ENCODE assay signal across 14 cellular contexts in the genomic region with DNA sequence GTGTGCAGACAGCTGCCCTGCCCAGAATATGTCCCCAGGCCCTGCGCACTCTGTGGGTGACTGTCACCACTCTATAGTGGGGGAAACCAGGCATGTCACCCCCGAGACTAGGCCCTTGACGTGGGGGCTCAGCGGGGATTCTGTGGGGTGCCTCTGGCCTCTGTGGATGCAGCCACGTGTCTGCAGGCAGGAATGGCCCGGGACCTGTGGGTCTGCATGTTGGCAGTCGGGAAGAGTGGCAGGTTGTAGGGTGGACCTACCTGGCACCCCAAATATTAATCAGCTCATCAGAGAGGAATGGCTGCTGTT. TPM values are rescaled to one million over a fixed set of nuclear protein-coding genes. Genes with fewer than 3 reads are reported as not detected.
DNase-seq lines count a peak whose midpoint lies in the region; ATAC-seq and TF ChIP-seq lines count a peak whose summit lies in the region.
"Had no signal": no experiment of that assay in that cellular context is flagged by ENCODE, and none has a peak within 500 bp of the region (broad histone marks: within the 10 kb centered on the region; RNA-seq: fewer than 3 reads in every experiment).

No MANE protein-coding gene starts in this region.

- H3K4me1 ChIP-seq in left lung, result peaks cover 9 to 62% of the 10 kb centered on the region in 2 donors

- peaks cover 0 to 12% of the 10 kb centered on the region in 2 donors for H3K36me3 ChIP-seq in left lung
- H3K36me3 ChIP-seq: tibial nerve had no signal

- H3K27ac Mint-ChIP-seq in activated CD4-positive, alpha-beta T cell treated with anti-CD3 and anti-CD28 coated beads, Interleukin-2, amount 10 ng/mL, durations not matched to agents 24 days and 14 days, result peak overlapping the region; percentile 99
- peak overlapping the region; percentile 99 for H3K27ac Mint-ChIP-seq in activated T-helper 2 cell treated with anti-CD3 and anti-CD28 coated beads, Interferon-gamma antibody, Interleukin-2, Interleukin-4, amounts not matched to agents 10 μg/mL and 5 μg/mL and 100 μg/mL, durations not matched to agents 14 hours and 24 hours and 36 hours
- H3K27ac Mint-ChIP-seq in stimulated activated naive CD8-positive, alpha-beta T cell treated with anti-CD3 and anti-CD28 coated beads, Interleukin-15, amount 100 ng/mL, for 72 hours, result peak overlapping the region; percentile 99

- no peaks in the 10 kb centered on the region for H3K27me3 Mint-ChIP-seq in activated CD4-positive, alpha-beta T cell treated with anti-CD3 and anti-CD28 coated beads, Interleukin-2, amount 10 ng/mL, durations not matched to agents 24 days and 14 days
- no peaks in the 10 kb centered on the region for H3K27me3 Mint-ChIP-seq in activated T-helper 2 cell treated with anti-CD3 and anti-CD28 coated beads, Interferon-gamma antibody, Interleukin-2, Interleukin-4, amounts not matched to agents 10 μg/mL and 5 μg/mL and 100 μg/mL, durations not matched to agents 14 hours and 24 hours and 36 hours (ENCODE audit: low read depth)
- no peaks in the 10 kb centered on the region for H3K27me3 Mint-ChIP-seq in stimulated activated naive CD8-positive, alpha-beta T cell treated with anti-CD3 and anti-CD28 coated beads, Interleukin-15, amount 100 ng/mL, for 72 hours

- no peak for TF ChIP-seq CTCF in left lung (IDR thresholded peaks at IDR 0.05)

- H3K4me3 ChIP-seq in left lung, result peak overlapping the region; percentile 18 to 56

- peak overlapping the region; percentile 68 to 82 for H3K27ac ChIP-seq in left lung

- ATAC-seq in left lung (no peak), left colon (no peak)
- no peak for ATAC-seq in stimulated activated naive CD8-positive, alpha-beta T cell treated with anti-CD3 and anti-CD28 coated beads, Interleukin-15, amount 100 ng/mL, for 72 hours
- ATAC-seq: A549 had no signal

- H3K9me3 Mint-ChIP-seq in activated CD4-positive, alpha-beta T cell treated with anti-CD3 and anti-CD28 coated beads, Interleukin-2, amount 10 ng/mL, durations not matched to agents 24 days and 14 days, result no peaks in the 10 kb centered on the region
- no peaks in the 10 kb centered on the region for H3K9me3 Mint-ChIP-seq in activated T-helper 2 cell treated with anti-CD3 and anti-CD28 coated beads, Interferon-gamma antibody, Interleukin-2, Interleukin-4, amounts not matched to agents 10 μg/mL and 5 μg/mL and 100 μg/mL, durations not matched to agents 14 hours and 24 hours and 36 hours
- no peaks in the 10 kb centered on the region for H3K9me3 Mint-ChIP-seq in stimulated activated naive CD8-positive, alpha-beta T cell treated with anti-CD3 and anti-CD28 coated beads, Interleukin-15, amount 100 ng/mL, for 72 hours

- intact Hi-C loops in activated CD4-positive, alpha-beta T cell treated with anti-CD3 and anti-CD28 coated beads, Interleukin-2, amount 10 ng/mL, durations not matched to agents 24 days and 14 days (cut with micrococcal nuclease), result loop anchor here (1.0 kb wide), 1 partner anchor 9 kb away; no protein-coding TSS in a partner anchor
- intact Hi-C loops in activated T-helper 2 cell treated with anti-CD3 and anti-CD28 coated beads, Interferon-gamma antibody, Interleukin-2, Interleukin-4, amounts not matched to agents 10 μg/mL and 5 μg/mL and 100 μg/mL, durations not matched to agents 14 hours and 24 hours and 36 hours (cut with micrococcal nuclease), result no loop called here
- intact Hi-C loops in left lung (cut with DNase I), result no loop called here
- intact Hi-C loops in left colon (cut with DNase I, micrococcal nuclease), result no loop called here

- DNase-seq in activated CD4-positive, alpha-beta T cell treated with anti-CD3 and anti-CD28 coated beads, Interleukin-2, amount 10 ng/mL, durations not matched to agents 24 days and 14 days, result no peak
- no peak for DNase-seq in activated CD4-positive, alpha-beta T cell treated with anti-CD3 and anti-CD28 coated beads for 1 hour
- DNase-seq in activated T-helper 2 cell treated with anti-CD3 and anti-CD28 coated beads, Interferon-gamma antibody, Interleukin-2, Interleukin-4, amounts not matched to agents 10 μg/mL and 5 μg/mL and 100 μg/mL, durations not matched to agents 14 hours and 24 hours and 36 hours (ENCODE audit: low spot score), result no peak
- DNase-seq in left lung (no peak), left colon (no peak), superior temporal gyrus (ENCODE audit: extremely low spot score) (no peak)
- no peak for DNase-seq in stimulated activated naive CD8-positive, alpha-beta T cell treated with anti-CD3 and anti-CD28 coated beads, Interleukin-15, amount 100 ng/mL, for 72 hours
- DNase-seq in NK-92 treated with Interleukin-12 subunit alpha and Interleukin-12 subunit beta, amount 100 ng/mL, for 24 hours (lab: John Stamatoyannopoulos, UW), result no peak
- DNase-seq: activated effector memory CD4-positive, alpha-beta T cell treated with Interleukin-2 at 50 U/mL for 16 hours; NCI-H2171 treated with DMSO at 0.1 percent for 48 hours; SW 1271 had no signal

- H3K27me3 ChIP-seq in left lung, result no peaks in the 10 kb centered on the region
- H3K27me3 ChIP-seq: tibial nerve had no signal

- no peaks in the 10 kb centered on the region for H3K9me3 ChIP-seq in left lung
- H3K9me3 ChIP-seq: A549, tibial nerve had no signal

- peaks cover 48% of the 10 kb centered on the region for H3K4me1 Mint-ChIP-seq in activated CD4-positive, alpha-beta T cell treated with anti-CD3 and anti-CD28 coated beads, Interleukin-2, amount 10 ng/mL, durations not matched to agents 24 days and 14 days
- H3K4me1 Mint-ChIP-seq in activated T-helper 2 cell treated with anti-CD3 and anti-CD28 coated beads, Interferon-gamma antibody, Interleukin-2, Interleukin-4, amounts not matched to agents 10 μg/mL and 5 μg/mL and 100 μg/mL, durations not matched to agents 14 hours and 24 hours and 36 hours (ENCODE audit: low read depth), result peaks cover 56% of the 10 kb centered on the region
- peaks cover 88% of the 10 kb centered on the region for H3K4me1 Mint-ChIP-seq in stimulated activated naive CD8-positive, alpha-beta T cell treated with anti-CD3 and anti-CD28 coated beads, Interleukin-15, amount 100 ng/mL, for 72 hours

- peak overlapping the region; percentile 99 for H3K4me3 Mint-ChIP-seq in activated CD4-positive, alpha-beta T cell treated with anti-CD3 and anti-CD28 coated beads, Interleukin-2, amount 10 ng/mL, durations not matched to agents 24 days and 14 days
- peak overlapping the region; percentile 99 for H3K4me3 Mint-ChIP-seq in activated T-helper 2 cell treated with anti-CD3 and anti-CD28 coated beads, Interferon-gamma antibody, Interleukin-2, Interleukin-4, amounts not matched to agents 10 μg/mL and 5 μg/mL and 100 μg/mL, durations not matched to agents 14 hours and 24 hours and 36 hours (ENCODE audit: low read depth)
- H3K4me3 Mint-ChIP-seq in stimulated activated naive CD8-positive, alpha-beta T cell treated with anti-CD3 and anti-CD28 coated beads, Interleukin-15, amount 100 ng/mL, for 72 hours, result peak overlapping the region; percentile 96 to 99

- peaks cover 48% of the 10 kb centered on the region for H3K36me3 Mint-ChIP-seq in activated CD4-positive, alpha-beta T cell treated with anti-CD3 and anti-CD28 coated beads, Interleukin-2, amount 10 ng/mL, durations not matched to agents 24 days and 14 days (ENCODE audit: low read depth)
- H3K36me3 Mint-ChIP-seq in activated T-helper 2 cell treated with anti-CD3 and anti-CD28 coated beads, Interferon-gamma antibody, Interleukin-2, Interleukin-4, amounts not matched to agents 10 μg/mL and 5 μg/mL and 100 μg/mL, durations not matched to agents 14 hours and 24 hours and 36 hours (ENCODE audit: low read depth), result peaks cover 52% of the 10 kb centered on the region

RNA-seq across cellular contexts. Expression of a gene that starts 1.0 kb away (rescaled TPM):
- 918 and 934 TPM in 2 replicates for total RNA-seq in activated CD4-positive, alpha-beta T cell treated with anti-CD3 and anti-CD28 coated beads, Interleukin-2, amount 10 ng/mL, durations not matched to agents 24 days and 14 days
- 773 and 798 TPM in 2 replicates for total RNA-seq in activated T-helper 2 cell treated with anti-CD3 and anti-CD28 coated beads, Interferon-gamma antibody, Interleukin-2, Interleukin-4, amounts not matched to agents 10 μg/mL and 5 μg/mL and 100 μg/mL, durations not matched to agents 14 hours and 24 hours and 36 hours
- total RNA-seq in left lung (100 to 1,000 TPM; 132 to 310 TPM), left colon (100 to 1,000 TPM; 265 to 865 TPM)

RNA-seq across cellular contexts. Expression of a gene that starts 20.0 kb away (rescaled TPM):
- total RNA-seq in activated CD4-positive, alpha-beta T cell treated with anti-CD3 and anti-CD28 coated beads, Interleukin-2, amount 10 ng/mL, durations not matched to agents 24 days and 14 days, result 8.1 and 10.2 TPM in 2 replicates
- 7.7 TPM in 2 replicates for total RNA-seq in activated T-helper 2 cell treated with anti-CD3 and anti-CD28 coated beads, Interferon-gamma antibody, Interleukin-2, Interleukin-4, amounts not matched to agents 10 μg/mL and 5 μg/mL and 100 μg/mL, durations not matched to agents 14 hours and 24 hours and 36 hours
- total RNA-seq in left lung (10 to 100 TPM in 1 of 2 donors, 1 to 10 TPM in 1; 2.4 to 91.9 TPM), left colon (1 to 10 TPM in 1 of 2 donors, under 1 TPM in 1; 0.70 to 1.1 TPM)

RNA-seq across cellular contexts. Expression of a gene that starts 29.6 kb away (rescaled TPM):
- total RNA-seq in activated CD4-positive, alpha-beta T cell treated with anti-CD3 and anti-CD28 coated beads, Interleukin-2, amount 10 ng/mL, durations not matched to agents 24 days and 14 days, result 0.43 and 0.63 TPM in 2 replicates
- 0.71 and 0.84 TPM in 2 replicates for total RNA-seq in activated T-helper 2 cell treated with anti-CD3 and anti-CD28 coated beads, Interferon-gamma antibody, Interleukin-2, Interleukin-4, amounts not matched to agents 10 μg/mL and 5 μg/mL and 100 μg/mL, durations not matched to agents 14 hours and 24 hours and 36 hours
- 10 to 100 TPM; 10.8 to 18.1 TPM for total RNA-seq in left lung
- total RNA-seq in left colon, result 100 to 1,000 TPM in 1 of 2 donors, 10 to 100 TPM in 1; 91.8 to 107 TPM
- total RNA-seq: HT1080, tibial nerve had no signal

RNA-seq across cellular contexts. Expression of a gene that starts 32.7 kb away (rescaled TPM):
- total RNA-seq in activated CD4-positive, alpha-beta T cell treated with anti-CD3 and anti-CD28 coated beads, Interleukin-2, amount 10 ng/mL, durations not matched to agents 24 days and 14 days, result not detected in 2 replicates
- not detected in 2 replicates for total RNA-seq in activated T-helper 2 cell treated with anti-CD3 and anti-CD28 coated beads, Interferon-gamma antibody, Interleukin-2, Interleukin-4, amounts not matched to agents 10 μg/mL and 5 μg/mL and 100 μg/mL, durations not matched to agents 14 hours and 24 hours and 36 hours
- total RNA-seq in left lung, result not detected
- not detected for total RNA-seq in left colon
- total RNA-seq: HT1080, tibial nerve had no signal

RNA-seq across cellular contexts. Expression of a gene that starts 42.6 kb away (rescaled TPM):
- total RNA-seq in activated CD4-positive, alpha-beta T cell treated with anti-CD3 and anti-CD28 coated beads, Interleukin-2, amount 10 ng/mL, durations not matched to agents 24 days and 14 days, result 55.3 and 57.0 TPM in 2 replicates
- total RNA-seq in activated T-helper 2 cell treated with anti-CD3 and anti-CD28 coated beads, Interferon-gamma antibody, Interleukin-2, Interleukin-4, amounts not matched to agents 10 μg/mL and 5 μg/mL and 100 μg/mL, durations not matched to agents 14 hours and 24 hours and 36 hours, result 59.0 and 59.1 TPM in 2 replicates
- total RNA-seq in left lung (10 to 100 TPM; 24.0 to 38.7 TPM), left colon (10 to 100 TPM; 18.8 to 19.3 TPM)

Comparison
In these comparisons a context has a peak if more than half of its experiments do, and no peak if none do; other contexts are left out.
1. RNA of a gene that starts 29.6 kb away (total RNA-seq): 91.8 to 107 TPM in left colon; 10.8 to 18.1 TPM in left lung, 0.71 to 0.84 TPM in activated T-helper 2 cell treated with anti-CD3 and anti-CD28 coated beads, Interferon-gamma antibody, Interleukin-2, Interleukin-4, amounts not matched to agents 10 μg/mL and 5 μg/mL and 100 μg/mL, durations not matched to agents 14 hours and 24 hours and 36 hours and 0.43 to 0.63 TPM in activated CD4-positive, alpha-beta T cell treated with anti-CD3 and anti-CD28 coated beads, Interleukin-2, amount 10 ng/mL, durations not matched to agents 24 days and 14 days; every median in the first group is over 4 times any median in the second.
2. Peak in every context shown above with its lines, with median percentiles within 50 percentile points of each other: H3K27ac Mint-ChIP-seq and H3K4me3 Mint-ChIP-seq.